Comparison of ENCODE assay signal across 30 cellular contexts in the genomic region with DNA sequence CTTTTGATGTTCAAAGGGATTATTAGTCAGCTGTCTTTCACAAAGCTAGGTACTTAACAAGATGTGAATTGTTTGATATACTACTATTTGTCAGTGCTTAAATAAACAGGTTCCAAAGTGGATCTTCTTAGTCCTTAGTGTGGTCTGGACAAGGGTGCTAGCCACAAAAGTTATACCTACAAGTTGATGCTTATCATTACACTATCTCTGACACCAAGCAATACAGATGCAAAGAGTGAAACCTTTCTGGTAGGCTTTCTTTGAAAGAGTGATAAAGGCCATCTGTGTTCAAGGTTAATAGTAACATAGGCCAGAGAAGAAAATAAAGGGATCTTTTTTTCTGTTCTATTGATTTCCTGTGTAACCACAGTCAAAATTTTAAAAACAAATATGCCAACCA. TPM values are rescaled to one million over a fixed set of nuclear protein-coding genes. Genes with fewer than 3 reads are reported as not detected.
DNase-seq lines count a peak whose midpoint lies in the region; ATAC-seq and TF ChIP-seq lines count a peak whose summit lies in the region.
"Had no signal": no experiment of that assay in that cellular context is flagged by ENCODE, and none has a peak within 500 bp of the region (broad histone marks: within the 10 kb centered on the region; RNA-seq: fewer than 3 reads in every experiment).

No MANE protein-coding gene starts in this region.

- peaks cover 40% of the 10 kb centered on the region for H3K4me1 Mint-ChIP-seq in activated naive CD8-positive, alpha-beta T cell (ENCODE audit: low read depth)
- H3K4me1 Mint-ChIP-seq in activated naive CD8-positive, alpha-beta T cell treated with anti-CD3 and anti-CD28 coated beads for 36 hours = peaks cover 37% of the 10 kb centered on the region
- H3K4me1 Mint-ChIP-seq in central memory CD8-positive, alpha-beta T cell = peaks cover 7% of the 10 kb centered on the region
- no peaks in the 10 kb centered on the region for H3K4me1 Mint-ChIP-seq in endodermal cell

- no peak overlapping the region for H3K4me2 ChIP-seq in Karpas-422 (ENCODE audit: low read depth, low read length, poor library complexity, severe bottlenecking)
- H3K4me2 ChIP-seq: GM23338 had no signal

- H3K9me2 ChIP-seq in Karpas-422 (replicated peaks; ENCODE audit: insufficient read depth, low read length) = no peaks in the 10 kb centered on the region

- peak; percentile 46 for ATAC-seq in central memory CD8-positive, alpha-beta T cell (replicated peaks; ENCODE audit: extremely low read depth, poor library complexity, severe bottlenecking)
- ATAC-seq: GM23338 had no signal

- H3K4me3 ChIP-seq in endodermal cell (ENCODE audit: low read length) (no peak overlapping the region), Karpas-422 (ENCODE audit: low read length) (no peak overlapping the region)
- H3K4me3 ChIP-seq: ascending aorta, coronary artery, GM23338 had no signal

- H3K36me3 Mint-ChIP-seq in activated naive CD8-positive, alpha-beta T cell = no peaks in the 10 kb centered on the region
- H3K36me3 Mint-ChIP-seq in activated naive CD8-positive, alpha-beta T cell treated with anti-CD3 and anti-CD28 coated beads for 36 hours = peaks cover 4% of the 10 kb centered on the region
- H3K36me3 Mint-ChIP-seq in central memory CD8-positive, alpha-beta T cell (ENCODE audit: insufficient read depth) = no peaks in the 10 kb centered on the region
- no peaks in the 10 kb centered on the region for H3K36me3 Mint-ChIP-seq in endodermal cell (ENCODE audit: low read depth)
- H3K36me3 Mint-ChIP-seq: type B pancreatic cell had no signal

- no peak overlapping the region for H3K9ac ChIP-seq in endodermal cell (ENCODE audit: extremely low read depth, low read length, poor library complexity, severe bottlenecking)
- H3K9ac ChIP-seq in Karpas-422 (ENCODE audit: low read length) = no peak overlapping the region

- H3K27ac ChIP-seq in endodermal cell (ENCODE audit: low read depth, low read length) (no peak overlapping the region), Karpas-422 (ENCODE audit: low read length) (no peak overlapping the region)
- H3K27ac ChIP-seq: 22Rv1, coronary artery had no signal

- H3K4me3 Mint-ChIP-seq in activated naive CD8-positive, alpha-beta T cell = no peak overlapping the region
- H3K4me3 Mint-ChIP-seq in activated naive CD8-positive, alpha-beta T cell treated with anti-CD3 and anti-CD28 coated beads for 36 hours = no peak overlapping the region
- no peak overlapping the region for H3K4me3 Mint-ChIP-seq in central memory CD8-positive, alpha-beta T cell
- H3K4me3 Mint-ChIP-seq in endodermal cell = no peak overlapping the region
- H3K4me3 Mint-ChIP-seq: activated B cell treated with CpG ODN at 0.5 μM for 24 hours, GM23338, type B pancreatic cell had no signal

- no peaks in the 10 kb centered on the region for H3K27me3 ChIP-seq in endodermal cell (ENCODE audit: control insufficient read depth, insufficient read depth, low read length, poor library complexity, severe bottlenecking)
- no peaks in the 10 kb centered on the region for H3K27me3 ChIP-seq in Karpas-422 (ENCODE audit: low read length)
- H3K27me3 ChIP-seq: ascending aorta had no signal

- H4K20me1 ChIP-seq in Karpas-422 (ENCODE audit: insufficient read depth, low read depth, low read length) = no peaks in the 10 kb centered on the region

- no peaks in the 10 kb centered on the region for H3K27me3 Mint-ChIP-seq in activated naive CD8-positive, alpha-beta T cell
- no peaks in the 10 kb centered on the region for H3K27me3 Mint-ChIP-seq in activated naive CD8-positive, alpha-beta T cell treated with anti-CD3 and anti-CD28 coated beads for 36 hours
- no peaks in the 10 kb centered on the region for H3K27me3 Mint-ChIP-seq in central memory CD8-positive, alpha-beta T cell
- no peaks in the 10 kb centered on the region for H3K27me3 Mint-ChIP-seq in endodermal cell (ENCODE audit: insufficient read depth)
- H3K27me3 Mint-ChIP-seq: activated B cell treated with CpG ODN at 0.5 μM for 24 hours had no signal

- TF ChIP-seq CTCF in endodermal cell (conservative IDR thresholded peaks at IDR 0.05) = no peak

- H3K9me3 Mint-ChIP-seq in activated naive CD8-positive, alpha-beta T cell (ENCODE audit: low read depth) = no peaks in the 10 kb centered on the region
- no peaks in the 10 kb centered on the region for H3K9me3 Mint-ChIP-seq in activated naive CD8-positive, alpha-beta T cell treated with anti-CD3 and anti-CD28 coated beads for 36 hours
- no peaks in the 10 kb centered on the region for H3K9me3 Mint-ChIP-seq in central memory CD8-positive, alpha-beta T cell
- H3K9me3 Mint-ChIP-seq in endodermal cell = peaks cover 11% of the 10 kb centered on the region
- H3K9me3 Mint-ChIP-seq: activated B cell treated with CpG ODN at 0.5 μM for 24 hours, GM23338, type B pancreatic cell had no signal

- no peaks in the 10 kb centered on the region for H3K36me3 ChIP-seq in endodermal cell (ENCODE audit: control insufficient read depth, insufficient read depth, low read length)
- no peaks in the 10 kb centered on the region for H3K36me3 ChIP-seq in Karpas-422 (ENCODE audit: insufficient read depth, low read length)
- H3K36me3 ChIP-seq: ascending aorta had no signal

- H3K9me3 ChIP-seq in endodermal cell (ENCODE audit: control insufficient read depth, low read length) (no peaks in the 10 kb centered on the region), Karpas-422 (ENCODE audit: low read length) (no peaks in the 10 kb centered on the region)
- H3K9me3 ChIP-seq: ascending aorta had no signal

- H3K27ac Mint-ChIP-seq in activated naive CD8-positive, alpha-beta T cell = peak overlapping the region; percentile 47
- no peak overlapping the region for H3K27ac Mint-ChIP-seq in activated naive CD8-positive, alpha-beta T cell treated with anti-CD3 and anti-CD28 coated beads for 36 hours
- no peak overlapping the region for H3K27ac Mint-ChIP-seq in central memory CD8-positive, alpha-beta T cell (ENCODE audit: low read depth)
- H3K27ac Mint-ChIP-seq in endodermal cell = no peak overlapping the region
- H3K27ac Mint-ChIP-seq: activated B cell treated with CpG ODN at 0.5 μM for 24 hours, GM23338, type B pancreatic cell had no signal

- no peaks in the 10 kb centered on the region for H3K79me2 ChIP-seq in Karpas-422 (ENCODE audit: low read length)

- peak; percentile 43 for DNase-seq in DMS53 (lab: John Stamatoyannopoulos, UW)
- DNase-seq in DMS53 treated with DMSO at 0.1 percent for 48 hours (lab: John Stamatoyannopoulos, UW; ENCODE audit: unreplicated experiment) = no peak
- no peak for DNase-seq in activated naive CD8-positive, alpha-beta T cell treated with anti-CD3 and anti-CD28 coated beads for 36 hours
- no peak for DNase-seq in central memory CD8-positive, alpha-beta T cell (ENCODE audit: low spot score in 2 of 2)
- DNase-seq in endodermal cell = no peak
- DNase-seq in Karpas-422 = no peak
- no peak for DNase-seq in NCI-H345 (lab: John Stamatoyannopoulos, UW)
- DNase-seq: activated B cell treated with CpG ODN at 0.5 μM for 24 hours; activated CD8-positive, alpha-beta memory T cell treated with anti-CD3 and anti-CD28 coated beads for 24 hours; activated naive CD4-positive, alpha-beta T cell treated with anti-CD3 and anti-CD28 coated beads, Interleukin-2, amount 50 U/mL, for 16 hours; activated T-cell treated with anti-CD3 and anti-CD28 coated beads, Interleukin-2, amount 50 U/mL, for 48 hours; C1 segment of cervical spinal cord; COR-L47; DMS79 treated with DMSO at 0.1 percent for 48 hours; effector CD8-positive, alpha-beta T cell; GF-D8; hypothalamus; mammary epithelial cell; NCI-H1048; NCI-H1694; NCI-H524 treated with DMSO at 0.1 percent for 48 hours; OCI-M1; stimulated activated CD4-positive, alpha-beta T cell treated with anti-CD3 and anti-CD28 coated beads, Interleukin-15, amount 100 ng/mL, for 24 hours; stimulated activated CD4-positive, alpha-beta T cell treated with anti-CD3 and anti-CD28 coated beads, Interleukin-4, amount 100 ng/mL, for 4 hours had no signal

- H3K4me1 ChIP-seq in endodermal cell (ENCODE audit: control insufficient read depth, insufficient read depth, low read length) (no peaks in the 10 kb centered on the region), Karpas-422 (ENCODE audit: low read length) (peaks cover 8% of the 10 kb centered on the region)
- H3K4me1 ChIP-seq: ascending aorta had no signal

- H2AFZ ChIP-seq in Karpas-422 (ENCODE audit: low read length) = no peak overlapping the region
- H2AFZ ChIP-seq: GM23338 had no signal

RNA-seq across cellular contexts. Expression of a gene that starts 12.2 kb away (rescaled TPM):
- total RNA-seq in activated naive CD8-positive, alpha-beta T cell treated with anti-CD3 and anti-CD28 coated beads for 36 hours = 10 to 100 TPM; 88.7 to 93.5 TPM
- 10 to 100 TPM; 71.1 to 78.0 TPM for total RNA-seq in endodermal cell
- polyA plus RNA-seq in endodermal cell (2013, experiment 1 of 2) = 76.5 TPM
- 71.4 TPM for polyA plus RNA-seq in endodermal cell (2013, experiment 2 of 2)
- total RNA-seq in Karpas-422 (2014; rRNA removed; shearing (Covaris generic); ENCODE audit: low replicate concordance) = 23.8 and 36.8 TPM in 2 replicates
